Comparison of ENCODE assay signal across 8 cellular contexts in the genomic region with DNA sequence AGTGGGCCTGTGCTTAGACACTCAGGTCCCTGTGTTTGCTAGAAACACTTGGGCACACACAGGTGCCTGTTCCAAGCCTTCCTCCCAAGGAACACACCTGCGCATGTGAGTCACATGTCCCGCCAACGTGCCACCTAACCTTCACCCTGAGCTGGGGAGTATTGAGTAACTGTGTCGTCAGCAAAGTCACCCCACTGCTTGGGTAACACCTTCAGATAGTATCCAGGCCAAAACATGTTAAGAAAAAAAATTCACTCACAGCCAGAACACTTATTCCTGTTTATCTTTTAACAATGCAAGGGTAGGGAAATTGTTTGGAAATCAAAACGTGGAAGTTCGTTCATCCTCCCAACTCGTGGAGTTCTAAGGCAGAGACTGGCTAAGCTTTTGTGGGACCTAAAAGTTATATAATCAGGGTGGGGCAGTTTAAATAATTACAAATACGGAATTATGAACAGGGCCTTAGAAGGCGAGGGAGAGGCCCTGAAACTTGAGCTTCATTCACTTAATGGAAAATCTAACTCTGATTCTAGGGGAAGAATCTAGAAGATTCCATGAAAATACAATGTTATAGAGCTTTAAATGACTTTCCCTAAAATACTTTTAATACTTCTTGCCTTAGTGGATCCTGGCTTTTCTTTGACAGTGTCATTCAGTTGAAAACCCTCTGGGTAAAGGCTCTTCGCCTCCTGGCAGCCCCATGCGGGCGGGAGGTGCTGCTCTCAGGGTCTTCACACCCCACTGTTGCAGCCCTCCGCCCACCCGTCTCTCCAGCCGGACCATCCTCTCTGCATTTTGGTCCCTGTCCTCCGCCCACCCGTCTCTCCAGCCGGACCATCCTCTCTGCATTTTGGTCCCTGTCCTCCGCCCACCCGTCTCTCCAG. TPM values are rescaled to one million over a fixed set of nuclear protein-coding genes. Genes with fewer than 3 reads are reported as not detected.
A peak's percentile ranks its signal among the peaks of the same experiment; 100 is the strongest.
DNase-seq lines count a peak whose midpoint lies in the region; ATAC-seq and TF ChIP-seq lines count a peak whose summit lies in the region.

No MANE protein-coding gene starts in this region.

- H3K27ac Mint-ChIP-seq in brain = peak overlapping the region in 3 of 5 experiments; percentile 37 to 94 (median 49)

- H3K4me1 ChIP-seq in right lobe of liver = peaks cover 0 to 23% (median 8%) of the 10 kb centered on the region in 4 donors

- peak overlapping the region; percentile 73 to 99 (median 87) for H3K27ac ChIP-seq in right lobe of liver

- no peaks in the 10 kb centered on the region for H3K27me3 ChIP-seq in right lobe of liver

- no peaks in the 10 kb centered on the region for H3K27me3 Mint-ChIP-seq in brain

- H3K4me3 Mint-ChIP-seq in brain = peak overlapping the region; percentile 67 to 85 (median 75)

- no peaks in the 10 kb centered on the region for H3K9me3 ChIP-seq in right lobe of liver

- peaks cover 0 to 8% (median 3%) of the 10 kb centered on the region in 5 experiments for H3K9me3 Mint-ChIP-seq in brain

- 29% methylated on average over 18 of the region's 20 CpGs for WGBS in right lobe of liver (ENCODE audit: insufficient coverage, low coverage, low lambda C conversion rate, missing lambda C conversion rate)

- ATAC-seq in right lobe of liver (peak; percentile 39 to 51 (median 44)), HG03354 (IDR thresholded peaks at IDR 0.05; ENCODE audit: poor library complexity, severe bottlenecking, unreplicated experiment) (no peak)

- H3K36me3 Mint-ChIP-seq in brain = no peaks in the 10 kb centered on the region

- TF ChIP-seq CTCF in brain (conservative IDR thresholded peaks at IDR 0.05) = no peak
- TF ChIP-seq CTCF in right lobe of liver (IDR thresholded peaks at IDR 0.05) = no peak

- no peaks in the 10 kb centered on the region for H3K36me3 ChIP-seq in right lobe of liver

- DNase-seq in SIG-M5 treated with dmso at 0.1 percent for 504 hours (lab: John Stamatoyannopoulos, UW; ENCODE audit: unreplicated experiment) = peak; percentile 35
- no peak for DNase-seq in SIG-M5 (lab: John Stamatoyannopoulos, UW)
- DNase-seq in right lobe of liver = peak; percentile 81 to 94 (median 92)
- DNase-seq in stimulated activated CD8-positive, alpha-beta memory T cell treated with anti-CD3 and anti-CD28 coated beads, Interleukin-4, amount 100 ng/mL, for 48 hours = peak; percentile 51
- no peak for DNase-seq in T1000 (lab: John Stamatoyannopoulos, UW)
- no peak for DNase-seq in NCI-H2029 (lab: John Stamatoyannopoulos, UW)

- TF ChIP-seq POLR2A in right lobe of liver (IDR thresholded peaks at IDR 0.05) = peak; percentile 65

- H3K4me1 Mint-ChIP-seq in brain = peaks cover 24% of the 10 kb centered on the region

- H3K4me3 ChIP-seq in right lobe of liver = peak overlapping the region in 2 of 3 donors; percentile 12 to 36

- intact Hi-C loops in right lobe of liver (cut with DNase I) = no loop called here

RNA-seq across cellular contexts. Expression of gene ADIPOR2, which starts 30.3 kb away (rescaled TPM):
- 49.1 TPM for polyA plus RNA-seq in brain (ENCODE audit: insufficient read depth, low read depth, low replicate concordance)
- total RNA-seq in right lobe of liver = 100 to 1,000 TPM in 1 of 6 experiments, 10 to 100 TPM in 5; 46.5 to 108 (median 59.8) TPM

RNA-seq across cellular contexts. Expression of gene WNT5B, which starts 31.5 kb away (rescaled TPM):
- 4.1 TPM for polyA plus RNA-seq in brain (ENCODE audit: insufficient read depth, low read depth, low replicate concordance)
- total RNA-seq in right lobe of liver = 1 to 10 TPM in 4 of 6 experiments, under 1 TPM in 2; 0.43 to 8.1 (median 1.5) TPM

Comparison
In these comparisons a context has a peak if more than half of its experiments do, and no peak if none do; other contexts are left out.
1. DNase-seq: peak in SIG-M5 treated with dmso at 0.1 percent for 504 hours (single experiment), right lobe of liver (3 of 3) and stimulated activated CD8-positive, alpha-beta memory T cell treated with anti-CD3 and anti-CD28 coated beads, Interleukin-4, amount 100 ng/mL, for 48 hours (single experiment); none in SIG-M5 (single experiment), T1000 (single experiment) and NCI-H2029 (single experiment).